Comparison of ENCODE assay signal across 8 cellular contexts in the genomic region with DNA sequence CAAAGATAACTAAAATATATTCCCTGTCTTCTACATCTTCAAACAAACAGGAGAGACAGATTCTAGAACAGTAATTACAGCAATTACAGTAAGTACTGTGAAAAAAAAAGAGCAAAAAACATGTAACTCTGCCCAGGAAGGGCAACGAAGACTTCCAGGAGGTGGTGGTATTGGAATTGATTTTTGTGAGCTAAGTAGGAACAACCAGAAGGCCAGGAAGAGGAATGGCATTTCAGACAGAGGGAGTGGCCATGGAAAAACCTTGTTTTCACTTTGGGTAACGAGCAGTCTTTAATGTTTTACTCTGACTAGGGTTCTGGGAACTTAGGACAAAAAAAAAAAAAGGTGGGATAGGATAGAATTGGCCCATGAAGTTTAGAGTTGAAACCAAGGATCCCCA.
DNase-seq lines count a peak whose midpoint lies in the region; ATAC-seq and FAIRE-seq lines count a peak whose summit lies in the region.

No MANE protein-coding gene starts in this region.

- peak overlapping the region; percentile 91 for H3K4me3 Mint-ChIP-seq in T-helper 17 cell

- H3K4me3 ChIP-seq in small intestine (ENCODE audit: low read depth in 1 of 2, low read length in 2 of 2) (no peak overlapping the region), H7 (ENCODE audit: insufficient read depth, low read depth, low read length) (no peak overlapping the region)

- no peaks in the 10 kb centered on the region for H3K27me3 ChIP-seq in small intestine (ENCODE audit: control insufficient read depth in 2 of 2, insufficient read depth in 2 of 2, low read length in 2 of 2)
- H3K27me3 ChIP-seq in H7 (ENCODE audit: control insufficient read depth, insufficient read depth, low read length), result no peaks in the 10 kb centered on the region

- peaks cover 2% of the 10 kb centered on the region for H3K36me3 Mint-ChIP-seq in T-helper 17 cell (ENCODE audit: low read depth)

- no peak for ATAC-seq in T-helper 17 cell

- H3K27ac Mint-ChIP-seq in T-helper 17 cell, result peak overlapping the region; percentile 95

- H3K4me1 ChIP-seq in small intestine (ENCODE audit: control insufficient read depth in 2 of 2, insufficient read depth in 1 of 2, low read depth in 1 of 2, low read length in 1 of 2), result peaks cover 15 to 26% of the 10 kb centered on the region in 2 donors

- peak; percentile 2 for DNase-seq in NCI-H1436 (lab: John Stamatoyannopoulos, UW)
- DNase-seq in NCI-H1436 treated with DMSO at 0.1 percent for 48 hours (lab: John Stamatoyannopoulos, UW), result no peak
- DNase-seq in T-helper 17 cell, result no peak
- peak; percentile 25 for DNase-seq in iPS-NIHi7 (ENCODE audit: extremely low spot score)
- DNase-seq in small intestine, result peak; percentile 21
- DNase-seq in HT-29 (ENCODE audit: low spot score), result no peak
- DNase-seq in H7, result no peak
- DNase-seq in GM19240 (ENCODE audit: insufficient read length, low spot score), result no peak

- H3K27ac ChIP-seq in small intestine (ENCODE audit: low read depth in 1 of 2, low read length in 1 of 2), result peak overlapping the region; percentile 41 to 43

- 18 to 47% (median 33%) methylated on average over 2 of the region's 2 CpGs for WGBS in small intestine, 3 donors

- H3K36me3 ChIP-seq in small intestine (ENCODE audit: control insufficient read depth in 2 of 2, insufficient read depth in 2 of 2, low read length in 2 of 2) (no peaks in the 10 kb centered on the region), H7 (replicated peaks; ENCODE audit: control insufficient read depth, insufficient read depth, low read length) (no peaks in the 10 kb centered on the region)

- H3K9me3 ChIP-seq in T-helper 17 cell (ENCODE audit: control insufficient read depth, low read length, poor library complexity, severe bottlenecking), result no peaks in the 10 kb centered on the region
- no peaks in the 10 kb centered on the region for H3K9me3 ChIP-seq in small intestine (ENCODE audit: control insufficient read depth, low read depth)

- FAIRE-seq in small intestine (lab: Jason Lieb, UNC), result no peak

- H3K27me3 Mint-ChIP-seq in T-helper 17 cell, result no peaks in the 10 kb centered on the region

- H3K4me1 Mint-ChIP-seq in T-helper 17 cell, result peaks cover 19% of the 10 kb centered on the region

Comparison
In these comparisons a context has a peak if more than half of its experiments do, and no peak if none do; other contexts are left out.
1. DNase-seq: peak in NCI-H1436 (single experiment), iPS-NIHi7 (single experiment) and small intestine (single experiment); none in NCI-H1436 treated with DMSO at 0.1 percent for 48 hours (single experiment), T-helper 17 cell (0 of 3), HT-29 (single experiment), H7 (single experiment) and GM19240 (single experiment).